28 cellular contexts compared by ENCODE assay signal in genomic region chr11:46879056-46879585, GRCh38. TPM values are rescaled to one million over a fixed set of nuclear protein-coding genes. Genes with fewer than 3 reads are reported as not detected.
DNase-seq lines count a peak whose midpoint lies in the region; FAIRE-seq and TF ChIP-seq lines count a peak whose summit lies in the region.
"Had no signal": no experiment of that assay in that cellular context is flagged by ENCODE, and none has a peak within 500 bp of the region (broad histone marks: within the 10 kb centered on the region; RNA-seq: fewer than 3 reads in every experiment).

No MANE protein-coding gene starts in this region.

- H3K27ac ChIP-seq in kidney (ENCODE audit: low read depth in 2 of 2, low read length in 2 of 2) = no peak overlapping the region
- no peak overlapping the region for H3K27ac ChIP-seq in trophoblast cell (ENCODE audit: low read depth, low read length)
- no peak overlapping the region for H3K27ac ChIP-seq in spleen
- no peak overlapping the region for H3K27ac ChIP-seq in mesendoderm (ENCODE audit: low read depth, low read length)
- H3K27ac ChIP-seq: BLaER1 had no signal

- H2AK5ac ChIP-seq in trophoblast cell (ENCODE audit: low read length) = no peak overlapping the region
- H2AK5ac ChIP-seq in mesendoderm (ENCODE audit: low read length) = no peak overlapping the region

- no peak overlapping the region for H2AFZ ChIP-seq in trophoblast cell (ENCODE audit: insufficient read depth, low read length, poor library complexity)

- H3K18ac ChIP-seq in trophoblast cell (ENCODE audit: low read length) (no peak overlapping the region), mesendoderm (ENCODE audit: low read length) (no peak overlapping the region)

- no peak overlapping the region for H4K12ac ChIP-seq in trophoblast cell (ENCODE audit: low read depth, low read length)

- FAIRE-seq in kidney (lab: Jason Lieb, UNC) = no peak
- FAIRE-seq: A204.1, GM12878, GM12892, GM18507 had no signal

- H2BK12ac ChIP-seq in trophoblast cell (ENCODE audit: low read length) = no peak overlapping the region

- H3K23ac ChIP-seq in trophoblast cell (ENCODE audit: low read length) (no peak overlapping the region), mesendoderm (ENCODE audit: low read length) (no peak overlapping the region)

- H3K9me3 ChIP-seq in kidney (ENCODE audit: control insufficient read depth in 1 of 2, low read length in 2 of 2) (no peaks in the 10 kb centered on the region), trophoblast cell (ENCODE audit: insufficient read depth, low read depth, low read length) (peaks cover 4% of the 10 kb centered on the region), spleen (no peaks in the 10 kb centered on the region), MG63 (no peaks in the 10 kb centered on the region)
- H3K9me3 ChIP-seq: BE2C, BLaER1 had no signal

- no peak overlapping the region for H2BK15ac ChIP-seq in mesendoderm (replicated peaks; ENCODE audit: low read depth)

- H4K5ac ChIP-seq in mesendoderm (ENCODE audit: low read length) = no peak overlapping the region

- no peaks in the 10 kb centered on the region for H3K4me1 ChIP-seq in kidney (ENCODE audit: control insufficient read depth in 1 of 2, insufficient read depth in 1 of 2, low read depth in 1 of 2, low read length in 2 of 2)
- H3K4me1 ChIP-seq in trophoblast cell (ENCODE audit: control insufficient read depth in 1 of 2, insufficient read depth in 2 of 2, low read length in 2 of 2) = no peaks in the 10 kb centered on the region
- H3K4me1 ChIP-seq in spleen = peaks cover 0 to 13% (median 2%) of the 10 kb centered on the region in 6 donors
- H3K4me1 ChIP-seq in mesendoderm (ENCODE audit: control insufficient read depth, low read depth, low read length) = no peaks in the 10 kb centered on the region
- H3K4me1 ChIP-seq: BE2C had no signal

- no peak overlapping the region for H2BK5ac ChIP-seq in trophoblast cell (ENCODE audit: low read depth, low read length, poor library complexity)
- no peak overlapping the region for H2BK5ac ChIP-seq in mesendoderm (ENCODE audit: low read length)

- H4K8ac ChIP-seq in trophoblast cell (ENCODE audit: low read depth, low read length) = no peak overlapping the region
- no peak overlapping the region for H4K8ac ChIP-seq in mesendoderm (ENCODE audit: low read depth, low read length)

- H3K36me3 ChIP-seq in kidney (ENCODE audit: control insufficient read depth in 1 of 2, insufficient read depth in 2 of 2, low read length in 2 of 2) (peaks cover 2 to 12% of the 10 kb centered on the region in 2 donors), trophoblast cell (ENCODE audit: control insufficient read depth in 1 of 2, insufficient read depth in 2 of 2, low read length in 2 of 2) (peaks cover 28 to 40% of the 10 kb centered on the region in 2 experiments), spleen (peaks cover 0 to 43% (median 16%) of the 10 kb centered on the region in 6 donors), MG63 (no peaks in the 10 kb centered on the region), mesendoderm (ENCODE audit: control insufficient read depth, insufficient read depth, low read length) (peaks cover 27% of the 10 kb centered on the region)
- H3K36me3 ChIP-seq: BE2C, BLaER1 had no signal

- DNase-seq in kidney (peak; percentile 67), trophoblast cell (no peak), spleen (peak; percentile 56), MG63 (no peak), NAMALWA (ENCODE audit: low spot score) (no peak), mesendoderm (no peak)
- DNase-seq in activated T-cell treated with anti-CD3 and anti-CD28 coated beads, Interleukin-2, amount 50 U/mL, for 1 hour = no peak
- DNase-seq: 8988T; ACHN; BE2C; C1 segment of cervical spinal cord; CD4-positive, alpha-beta memory T cell; CD4-positive, CD25-positive, alpha-beta regulatory T cell; CD8-positive, alpha-beta memory T cell; COR-L47; DMS 273 treated with DMSO at 0.1 percent for 48 hours; DMS153; DMS53; DMS79; DND-41; EL; GDM1 had no signal

- H3K9ac ChIP-seq in kidney (ENCODE audit: low read length in 2 of 2) = no peak overlapping the region
- H3K9ac ChIP-seq in trophoblast cell (ENCODE audit: low read length) = peak overlapping the region; percentile 29
- no peak overlapping the region for H3K9ac ChIP-seq in mesendoderm (ENCODE audit: low read length)
- H3K9ac ChIP-seq: BLaER1 had no signal

- H3K79me1 ChIP-seq in trophoblast cell (ENCODE audit: low read length) (no peaks in the 10 kb centered on the region), mesendoderm (ENCODE audit: low read length) (peaks cover 2% of the 10 kb centered on the region)

- intact Hi-C loops in kidney (cut with DNase I) (no loop called here), spleen (cut with DNase I; ENCODE audit: low total_unique reads) (no loop called here)

- H3K79me2 ChIP-seq in trophoblast cell (ENCODE audit: control insufficient read depth, insufficient read depth, low read length, poor library complexity) (no peaks in the 10 kb centered on the region), mesendoderm (ENCODE audit: control insufficient read depth, insufficient read depth, low read length) (no peaks in the 10 kb centered on the region)

- H3K4me2 ChIP-seq in trophoblast cell (ENCODE audit: low read length) (no peak overlapping the region), mesendoderm (ENCODE audit: low read length) (no peak overlapping the region)
- H3K4me2 ChIP-seq: BLaER1 had no signal

- no peak overlapping the region for H2BK120ac ChIP-seq in trophoblast cell (ENCODE audit: insufficient read depth, low read length, poor library complexity)
- H2BK120ac ChIP-seq in mesendoderm (ENCODE audit: low read depth, low read length) = no peak overlapping the region

- no peak overlapping the region for H3K56ac ChIP-seq in mesendoderm (ENCODE audit: low read length)

- H3K4me3 ChIP-seq in kidney (ENCODE audit: low read length in 2 of 2) (no peak overlapping the region), trophoblast cell (ENCODE audit: low read depth, low read length) (no peak overlapping the region), spleen (no peak overlapping the region), MG63 (no peak overlapping the region), mesendoderm (ENCODE audit: low read length) (no peak overlapping the region)
- H3K4me3 ChIP-seq: BLaER1, GM12878 had no signal

- no peak for TF ChIP-seq POLR2A in spleen (IDR thresholded peaks at IDR 0.05)

- WGBS in trophoblast cell (ENCODE audit: extremely low coverage, insufficient coverage, insufficient read length) = no CpG with 5 or more reads among the region's 10 CpGs
- 90 to 99% (median 97%) methylated on average over 9 to 10 of the region's 10 CpGs for WGBS in spleen, 5 donors
- no CpG with 5 or more reads among the region's 10 CpGs for WGBS in mesendoderm (ENCODE audit: extremely low coverage, insufficient coverage, low lambda C conversion rate)

- no peak overlapping the region for H4K91ac ChIP-seq in trophoblast cell (ENCODE audit: low read depth, low read length)

- no peak overlapping the region for H3K14ac ChIP-seq in trophoblast cell (ENCODE audit: low read length)

- H3K4ac ChIP-seq in trophoblast cell (ENCODE audit: low read depth, low read length) = no peak overlapping the region
- H3K4ac ChIP-seq in mesendoderm (ENCODE audit: low read depth, low read length) = no peak overlapping the region

- no peak for TF ChIP-seq CTCF in kidney (IDR thresholded peaks at IDR 0.05; ENCODE audit: borderline replicate concordance, extremely low read depth, insufficient read depth)
- no peak for TF ChIP-seq CTCF in spleen (IDR thresholded peaks at IDR 0.05 in 8 of 11, conservative IDR thresholded peaks at IDR 0.05 in 3 of 11)

- H3K27me3 ChIP-seq in trophoblast cell (ENCODE audit: insufficient read depth, low read length) = no peaks in the 10 kb centered on the region
- H3K27me3 ChIP-seq in spleen (replicated peaks in 1 of 7) = no peaks in the 10 kb centered on the region
- H3K27me3 ChIP-seq in MG63 = no peaks in the 10 kb centered on the region
- no peaks in the 10 kb centered on the region for H3K27me3 ChIP-seq in mesendoderm (ENCODE audit: insufficient read depth, low read length, poor library complexity)
- H3K27me3 ChIP-seq: BE2C, BLaER1 had no signal

RNA-seq across cellular contexts. Expression of gene CKAP5, which starts 33.0 kb away (rescaled TPM):
- 51.9 TPM for total RNA-seq in kidney
- 10.8 TPM for polyA plus RNA-seq in kidney (ENCODE audit: insufficient read depth, low read depth, low replicate concordance)
- polyA plus RNA-seq in trophoblast cell (2013) = 72.9 and 73.3 TPM in 2 replicates
- 10 to 100 TPM; 32.8 to 55.4 (median 46.0) TPM for total RNA-seq in spleen
- 1 to 10 TPM; 6.5 to 8.5 (median 7.9) TPM for polyA plus RNA-seq in spleen
- 61.6 and 65.4 TPM in 2 replicates for total RNA-seq in MG63 (2014; rRNA removed; shearing (Covaris generic); ENCODE audit: low replicate concordance)
- polyA plus RNA-seq in mesendoderm (2013, experiment 1 of 2) = 48.6 TPM
- 48.5 TPM for polyA plus RNA-seq in mesendoderm (2013, experiment 2 of 2)

RNA-seq across cellular contexts. Expression of gene LRP4, which starts 39.2 kb away (rescaled TPM):
- total RNA-seq in kidney (3.7 TPM), spleen (10 to 100 TPM; 13.2 to 30.7 (median 23.9) TPM)
- polyA plus RNA-seq in kidney (ENCODE audit: insufficient read depth, low read depth, low replicate concordance) (1.8 TPM), spleen (1 to 10 TPM in 2 of 3 donors, under 1 TPM in 1; 0.88 to 7.0 (median 3.6) TPM)
- 6.5 and 6.9 TPM in 2 replicates for polyA plus RNA-seq in trophoblast cell (2013)
- 0.03 TPM in 1 of 2 replicates, not detected in the other for total RNA-seq in MG63 (2014; rRNA removed; shearing (Covaris generic); ENCODE audit: low replicate concordance)
- 14.5 TPM for polyA plus RNA-seq in mesendoderm (2013, experiment 1 of 2)
- polyA plus RNA-seq in mesendoderm (2013, experiment 2 of 2) = 13.3 TPM
- total RNA-seq: CD4-positive, alpha-beta memory T cell had no signal
- polyA plus RNA-seq: CD14-positive monocyte; CD4-positive, alpha-beta memory T cell; CD4-positive, CD25-positive, alpha-beta regulatory T cell; CD8-positive, alpha-beta memory T cell had no signal

RNA-seq across cellular contexts. Expression of gene CSTPP1, which starts 57.4 kb away (rescaled TPM):
- total RNA-seq in kidney (37.4 TPM), spleen (10 to 100 TPM; 10.9 to 23.0 (median 16.2) TPM)
- polyA plus RNA-seq in kidney (ENCODE audit: insufficient read depth, low read depth, low replicate concordance) (50.3 TPM), spleen (10 to 100 TPM in 1 of 3 donors, 1 to 10 TPM in 2; 8.6 to 10.8 (median 9.8) TPM)
- polyA plus RNA-seq in trophoblast cell (2013) = 19.5 and 19.8 TPM in 2 replicates
- 1.6 and 5.2 TPM in 2 replicates for total RNA-seq in MG63 (2014; rRNA removed; shearing (Covaris generic); ENCODE audit: low replicate concordance)
- polyA plus RNA-seq in mesendoderm (2013, experiment 1 of 2) = 15.5 TPM
- polyA plus RNA-seq in mesendoderm (2013, experiment 2 of 2) = 16.1 TPM

Comparison
In these comparisons a context has a peak if more than half of its experiments do, and no peak if none do; other contexts are left out.
1. DNase-seq: peak in kidney (single experiment) and spleen (single experiment); none in trophoblast cell (0 of 2), MG63 (single experiment), NAMALWA (single experiment), activated T-cell treated with anti-CD3 and anti-CD28 coated beads, Interleukin-2, amount 50 U/mL, for 1 hour (single experiment) and mesendoderm (single experiment).